ENCODE assay signal across 10 cellular contexts in genomic region chr19:18225702-18226468, GRCh38. TPM values are rescaled to one million over a fixed set of nuclear protein-coding genes. Genes with fewer than 3 reads are reported as not detected.
A peak's percentile ranks its signal among the peaks of the same experiment; 100 is the strongest.
DNase-seq lines count a peak whose midpoint lies in the region; ATAC-seq and TF ChIP-seq lines count a peak whose summit lies in the region.
"Had no signal": no experiment of that assay in that cellular context is flagged by ENCODE, and none has a peak within 500 bp of the region (broad histone marks: within the 10 kb centered on the region; RNA-seq: fewer than 3 reads in every experiment).

Gene PDE4C, minus strand, starts transcription at chr19:18226438. Its CDS starts 23 bp downstream, at chr19:18226415.

- H3K9me3 ChIP-seq in esophagus squamous epithelium, result no peaks in the 10 kb centered on the region
- H3K9me3 ChIP-seq in CD4-positive, alpha-beta T cell (ENCODE audit: control insufficient read depth, low read length), result no peaks in the 10 kb centered on the region

- TF ChIP-seq CTCF in esophagus squamous epithelium (IDR thresholded peaks at IDR 0.05) (no peak), progenitor cell of endocrine pancreas (IDR thresholded peaks at IDR 0.05; ENCODE audit: unreplicated experiment) (no peak)
- TF ChIP-seq CTCF in CD4-positive, alpha-beta T cell (IDR thresholded peaks at IDR 0.05), result no peak

- H3K27me3 Mint-ChIP-seq in progenitor cell of endocrine pancreas (peaks cover 55% of the 10 kb centered on the region), immature natural killer cell (ENCODE audit: low read depth in 3 of 3) (peaks cover 18 to 40% (median 25%) of the 10 kb centered on the region in 3 donors)
- peaks cover 76% of the 10 kb centered on the region for H3K27me3 Mint-ChIP-seq in CD4-positive, alpha-beta T cell
- H3K27me3 Mint-ChIP-seq in T-helper 2 cell treated with Interferon-gamma antibody and Interleukin-4, amounts not matched to agents 5 μg/mL and 100 μg/mL, for 36 hours (ENCODE audit: low read depth), result peaks cover 47% of the 10 kb centered on the region

- H3K36me3 Mint-ChIP-seq in progenitor cell of endocrine pancreas (ENCODE audit: insufficient read depth) (no peaks in the 10 kb centered on the region), immature natural killer cell (no peaks in the 10 kb centered on the region)
- H3K36me3 Mint-ChIP-seq in CD4-positive, alpha-beta T cell (ENCODE audit: low read depth), result no peaks in the 10 kb centered on the region
- no peaks in the 10 kb centered on the region for H3K36me3 Mint-ChIP-seq in T-helper 2 cell treated with Interferon-gamma antibody and Interleukin-4, amounts not matched to agents 5 μg/mL and 100 μg/mL, for 36 hours (ENCODE audit: low read depth)

- CTCF ChIA-PET in CD4-positive, alpha-beta T cell (lab: Charles Lee), result interaction anchor here (0.5 kb wide), 1 partner anchor 945 kb away, joined by 4 read pairs; no protein-coding TSS in a partner anchor

- intact Hi-C loops in esophagus squamous epithelium (cut with DNase I), result no loop called here
- intact Hi-C loops in CD4-positive, alpha-beta T cell (cut with DNase I, micrococcal nuclease), result no loop called here

- TF ChIP-seq POLR2A in esophagus squamous epithelium (IDR thresholded peaks at IDR 0.05), result no peak

- 9 to 11% methylated on average over 19 to 20 of the region's 51 CpGs for WGBS in esophagus squamous epithelium, 2 donors

- H3K9me3 Mint-ChIP-seq in progenitor cell of endocrine pancreas (ENCODE audit: low read depth) (no peaks in the 10 kb centered on the region), immature natural killer cell (peaks cover 0 to 2% (median 0%) of the 10 kb centered on the region in 6 donors)
- H3K9me3 Mint-ChIP-seq in CD4-positive, alpha-beta T cell, result no peaks in the 10 kb centered on the region
- no peaks in the 10 kb centered on the region for H3K9me3 Mint-ChIP-seq in T-helper 2 cell treated with Interferon-gamma antibody and Interleukin-4, amounts not matched to agents 5 μg/mL and 100 μg/mL, for 36 hours

- peak within 1 kb of the TSS; percentile 33 for H3K27ac Mint-ChIP-seq in progenitor cell of endocrine pancreas
- no peak within 1 kb of the TSS for H3K27ac Mint-ChIP-seq in CD4-positive, alpha-beta T cell
- H3K27ac Mint-ChIP-seq in T-helper 2 cell treated with Interferon-gamma antibody and Interleukin-4, amounts not matched to agents 5 μg/mL and 100 μg/mL, for 36 hours, result no peak within 1 kb of the TSS
- H3K27ac Mint-ChIP-seq in immature natural killer cell, result no peak within 1 kb of the TSS
- H3K27ac Mint-ChIP-seq: activated CD8-positive, alpha-beta memory T cell treated with anti-CD3 and anti-CD28 coated beads, Interleukin-2, amount 10 ng/mL, durations not matched to agents 7 days and 5 days had no signal

- peaks cover 10 to 33% (median 23%) of the 10 kb centered on the region in 3 donors for H3K4me1 ChIP-seq in esophagus squamous epithelium

- POLR2A ChIA-PET in CD4-positive, alpha-beta T cell (lab: Charles Lee), result no interaction called here

- no peak for ATAC-seq in CD4-positive, alpha-beta T cell (ENCODE audit: poor library complexity)
- ATAC-seq: activated CD8-positive, alpha-beta memory T cell treated with anti-CD3 and anti-CD28 coated beads, Interleukin-2, amount 10 ng/mL, durations not matched to agents 7 days and 5 days had no signal

- peak within 1 kb of the TSS in 3 of 4 donors; percentile 44 to 68 (median 67) for H3K27ac ChIP-seq in esophagus squamous epithelium
- H3K27ac ChIP-seq in CD4-positive, alpha-beta T cell (ENCODE audit: low read depth, low read length), result no peak within 1 kb of the TSS

- H3K4me3 Mint-ChIP-seq in progenitor cell of endocrine pancreas (ENCODE audit: low read depth) (no peak within 1 kb of the TSS), immature natural killer cell (peak within 1 kb of the TSS in 1 of 5 donors; percentile 95)
- H3K4me3 Mint-ChIP-seq in CD4-positive, alpha-beta T cell, result no peak within 1 kb of the TSS
- H3K4me3 Mint-ChIP-seq in T-helper 2 cell treated with Interferon-gamma antibody and Interleukin-4, amounts not matched to agents 5 μg/mL and 100 μg/mL, for 36 hours, result no peak within 1 kb of the TSS

- H3K4me3 ChIP-seq in esophagus squamous epithelium, result peak within 1 kb of the TSS in 2 of 4 donors; percentile 33 to 65

- DNase-seq in ELR (ENCODE audit: low read depth) (peak; percentile 37), NCI-H69 (lab: John Stamatoyannopoulos, UW) (peak; percentile 74), esophagus squamous epithelium (lab: John Stamatoyannopoulos, UW) (no peak), progenitor cell of endocrine pancreas (ENCODE audit: low spot score, unreplicated experiment) (no peak), immature natural killer cell (no peak)
- DNase-seq in CD4-positive, alpha-beta T cell, result no peak
- DNase-seq in stimulated activated naive CD4-positive, alpha-beta T cell treated with Interleukin-2 at 50 U/mL for 16 hours (lab: John Stamatoyannopoulos, UW), result no peak
- DNase-seq in T-helper 2 cell treated with Interferon-gamma antibody and Interleukin-4, amounts not matched to agents 5 μg/mL and 100 μg/mL, for 36 hours (ENCODE audit: low spot score), result no peak
- DNase-seq: activated CD8-positive, alpha-beta memory T cell treated with anti-CD3 and anti-CD28 coated beads, Interleukin-2, amount 10 ng/mL, durations not matched to agents 7 days and 5 days; NCI-H2227 treated with DMSO at 0.1 percent for 48 hours had no signal

- H3K4me1 Mint-ChIP-seq in progenitor cell of endocrine pancreas (ENCODE audit: low read depth) (peaks cover 3% of the 10 kb centered on the region), immature natural killer cell (peaks cover 11 to 13% of the 10 kb centered on the region in 2 donors)
- H3K4me1 Mint-ChIP-seq in CD4-positive, alpha-beta T cell (ENCODE audit: low read depth), result peaks cover 22% of the 10 kb centered on the region
- H3K4me1 Mint-ChIP-seq in T-helper 2 cell treated with Interferon-gamma antibody and Interleukin-4, amounts not matched to agents 5 μg/mL and 100 μg/mL, for 36 hours (ENCODE audit: low read depth), result peaks cover 8% of the 10 kb centered on the region

- H3K36me3 ChIP-seq in esophagus squamous epithelium, result no peaks in the 10 kb centered on the region

- peaks cover 11 to 76% (median 13%) of the 10 kb centered on the region in 4 donors for H3K27me3 ChIP-seq in esophagus squamous epithelium
- H3K27me3 ChIP-seq in CD4-positive, alpha-beta T cell (ENCODE audit: control insufficient read depth, insufficient read depth, low read length), result peaks cover 71% of the 10 kb centered on the region

RNA-seq across cellular contexts. Expression of gene PDE4C, which starts in this region (rescaled TPM):
- total RNA-seq in esophagus squamous epithelium (under 1 TPM in 1 of 4 donors, not detected in 3; 0.76 TPM), progenitor cell of endocrine pancreas (0.53 and 1.6 TPM in 2 replicates)
- not detected for total RNA-seq in CD4-positive, alpha-beta T cell
- polyA plus RNA-seq in immature natural killer cell, result not detected

Comparison
In these comparisons a context has a peak if more than half of its experiments do, and no peak if none do; other contexts are left out.
1. DNase-seq: peak in ELR (single experiment) and NCI-H69 (single experiment); none in esophagus squamous epithelium (single experiment), progenitor cell of endocrine pancreas (single experiment), CD4-positive, alpha-beta T cell (0 of 10), stimulated activated naive CD4-positive, alpha-beta T cell treated with Interleukin-2 at 50 U/mL for 16 hours (single experiment), T-helper 2 cell treated with Interferon-gamma antibody and Interleukin-4, amounts not matched to agents 5 μg/mL and 100 μg/mL, for 36 hours (single experiment) and immature natural killer cell (0 of 3).